ENCODE assay signal across 9 cellular contexts in genomic region chr7:76225379-76225778, GRCh38. TPM values are rescaled to one million over a fixed set of nuclear protein-coding genes. Genes with fewer than 3 reads are reported as not detected.
DNase-seq lines count a peak whose midpoint lies in the region; ATAC-seq and TF ChIP-seq lines count a peak whose summit lies in the region.
"Had no signal": no experiment of that assay in that cellular context is flagged by ENCODE, and none has a peak within 500 bp of the region (broad histone marks: within the 10 kb centered on the region; RNA-seq: fewer than 3 reads in every experiment).

No MANE protein-coding gene starts in this region.

- H3K27ac Mint-ChIP-seq in MCF 10A (ENCODE audit: low read depth, unreplicated experiment) (no peak overlapping the region), T-cell (no peak overlapping the region), endothelial cell (ENCODE audit: unreplicated experiment) (no peak overlapping the region)
- H3K27ac Mint-ChIP-seq: B cell had no signal

- H3K9me3 ChIP-seq in breast epithelium, result no peaks in the 10 kb centered on the region

- no peaks in the 10 kb centered on the region for H3K4me1 ChIP-seq in breast epithelium

- H3K4me3 Mint-ChIP-seq in MCF 10A (ENCODE audit: unreplicated experiment) (no peak overlapping the region), T-cell (no peak overlapping the region), endothelial cell (ENCODE audit: unreplicated experiment) (no peak overlapping the region)
- H3K4me3 Mint-ChIP-seq: B cell had no signal

- intact Hi-C loops in MCF 10A (cut with micrococcal nuclease), result no loop called here
- intact Hi-C loops in breast epithelium (cut with DNase I; ENCODE audit: low total_unique reads), result no loop called here

- no peak for TF ChIP-seq POLR2A in breast epithelium (IDR thresholded peaks at IDR 0.05)

- ATAC-seq in T-cell (replicated peaks in 1 of 4) (no peak), GM21786 (IDR thresholded peaks at IDR 0.05; ENCODE audit: unreplicated experiment) (no peak)

- peaks cover 0 to 29% of the 10 kb centered on the region in 2 donors for H3K27me3 ChIP-seq in breast epithelium

- H3K36me3 Mint-ChIP-seq in MCF 10A (ENCODE audit: insufficient read depth, unreplicated experiment) (no peaks in the 10 kb centered on the region), T-cell (no peaks in the 10 kb centered on the region), endothelial cell (ENCODE audit: low read depth, unreplicated experiment) (no peaks in the 10 kb centered on the region)

- H3K4me1 Mint-ChIP-seq in MCF 10A (ENCODE audit: insufficient read depth, unreplicated experiment) (no peaks in the 10 kb centered on the region), T-cell (peaks cover 0 to 5% (median 0%) of the 10 kb centered on the region in 3 donors), endothelial cell (ENCODE audit: unreplicated experiment) (peaks cover 5% of the 10 kb centered on the region)
- H3K4me1 Mint-ChIP-seq: B cell had no signal

- TF ChIP-seq CTCF in MCF 10A (IDR thresholded peaks at IDR 0.05; ENCODE audit: unreplicated experiment), result no peak
- TF ChIP-seq CTCF in breast epithelium (IDR thresholded peaks at IDR 0.05), result no peak
- TF ChIP-seq CTCF in endothelial cell (IDR thresholded peaks at IDR 0.05; ENCODE audit: unreplicated experiment), result no peak

- no peak overlapping the region for H3K4me3 ChIP-seq in breast epithelium

- H3K9me3 Mint-ChIP-seq in MCF 10A (ENCODE audit: unreplicated experiment) (no peaks in the 10 kb centered on the region), T-cell (peaks cover 0 to 6% (median 0%) of the 10 kb centered on the region in 3 donors), endothelial cell (ENCODE audit: unreplicated experiment) (no peaks in the 10 kb centered on the region)

- no TSS peak for BruUV-seq in MCF 10A (replicated peaks; lab: Mats Ljungman, UMichigan)

- peak; percentile 43 for DNase-seq in MCF 10A (ENCODE audit: unreplicated experiment)
- no peak for DNase-seq in breast epithelium (ENCODE audit: low spot score in 2 of 2)
- DNase-seq in T-cell, result peak in 19 of 34 experiments; percentile 4 to 37 (median 14)
- peak; percentile 62 for DNase-seq in endothelial cell (ENCODE audit: low spot score)
- peak; percentile 16 for DNase-seq in stimulated activated CD4-positive, alpha-beta T cell treated with anti-CD3 and anti-CD28 coated beads, Interleukin-4, amount 100 ng/mL, for 24 hours
- no peak for DNase-seq in NCI-H2171 treated with DMSO at 0.1 percent for 48 hours (lab: John Stamatoyannopoulos, UW)
- no peak for DNase-seq in foreskin melanocyte

- POLR2A ChIA-PET in MCF 10A (lab: Yijun Ruan, JAX) (no interaction called here), T-cell (lab: Charles Lee) (no interaction called here)

- H3K27ac ChIP-seq in breast epithelium, result no peak overlapping the region

- peaks cover 37% of the 10 kb centered on the region for H3K27me3 Mint-ChIP-seq in MCF 10A (ENCODE audit: insufficient read depth, unreplicated experiment)
- peaks cover 44 to 61% of the 10 kb centered on the region in 2 donors for H3K27me3 Mint-ChIP-seq in T-cell
- peaks cover 5% of the 10 kb centered on the region for H3K27me3 Mint-ChIP-seq in endothelial cell (ENCODE audit: unreplicated experiment)

- H3K36me3 ChIP-seq in breast epithelium, result no peaks in the 10 kb centered on the region

- CTCF ChIA-PET in MCF 10A (lab: Yijun Ruan, JAX), result interaction anchor here (0.6 to 1.6 kb wide), 3 partner anchors 25 to 66 kb away, joined by 3 to 5 read pairs (median 4); no protein-coding TSS in a partner anchor
- CTCF ChIA-PET in T-cell (lab: Charles Lee), result no interaction called here

RNA-seq across cellular contexts. Expression of gene SRRM3, which starts 23.7 kb away (rescaled TPM):
- total RNA-seq in MCF 10A (2022), result 0.70 and 0.71 TPM in 2 replicates
- total RNA-seq in breast epithelium, result 1 to 10 TPM; 3.4 to 7.9 (median 3.4) TPM
- total RNA-seq in T-cell, result not detected
- 27.1 TPM for total RNA-seq in endothelial cell (ENCODE audit: unreplicated experiment)
- total RNA-seq: B cell had no signal

Comparison
In these comparisons a context has a peak if more than half of its experiments do, and no peak if none do; other contexts are left out.
1. DNase-seq: peak in MCF 10A (single experiment), T-cell (19 of 34), endothelial cell (single experiment) and stimulated activated CD4-positive, alpha-beta T cell treated with anti-CD3 and anti-CD28 coated beads, Interleukin-4, amount 100 ng/mL, for 24 hours (single experiment); none in breast epithelium (0 of 2), NCI-H2171 treated with DMSO at 0.1 percent for 48 hours (single experiment) and foreskin melanocyte (single experiment).